ENCODE assay signal across 23 cellular contexts in the genomic region with DNA sequence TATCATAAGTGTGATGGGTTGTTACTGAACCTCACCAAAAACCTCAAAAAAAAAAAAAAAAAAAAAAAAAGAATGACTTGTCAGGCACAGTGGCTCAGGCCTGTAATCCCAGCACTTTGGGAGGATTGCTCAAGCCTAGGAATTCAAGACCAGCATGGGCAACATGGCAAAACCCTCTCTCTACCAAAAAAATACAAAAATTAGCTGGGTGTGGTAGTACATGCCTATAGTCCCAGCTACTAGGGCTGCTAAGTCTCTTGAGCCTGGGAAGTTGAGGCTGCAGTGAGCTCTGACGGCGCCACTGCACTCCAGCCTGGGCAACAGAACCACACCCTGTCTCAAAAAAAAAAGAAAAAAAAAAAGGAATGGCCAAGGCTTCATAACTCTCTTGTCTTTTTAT.
"Had no signal": no experiment of that assay in that cellular context is flagged by ENCODE, and none has a peak within 500 bp of the region (broad histone marks: within the 10 kb centered on the region; RNA-seq: fewer than 3 reads in every experiment).

No MANE protein-coding gene starts in this region.

- H3K27ac ChIP-seq: epithelial cell of prostate, esophagus muscularis mucosa, foreskin keratinocyte, hepatocyte, left ventricle myocardium inferior, lower lobe of right lung, parathyroid adenoma, prostate gland, suprapubic skin, tibial artery, upper lobe of right lung, vagina had no signal

- H3K36me3 ChIP-seq: left ventricle myocardium inferior, lower lobe of right lung, prostate gland, upper lobe of right lung, vagina had no signal

- H3K4me1 Mint-ChIP-seq: memory B cell, naive B cell, nephron had no signal

- H3K9me3 ChIP-seq: esophagus muscularis mucosa, left ventricle myocardium inferior, lower lobe of right lung, prostate gland, suprapubic skin, tibial artery, upper lobe of right lung, vagina had no signal

- H3K27me3 Mint-ChIP-seq: dendritic cell treated with granulocyte-macrophage colony-stimulating factor and Interleukin-4, amounts not matched to agents 40 ng/mL and 50 ng/mL, for 4 days; effector memory CD8-positive, alpha-beta T cell; memory B cell; naive B cell had no signal

- H3K9me3 Mint-ChIP-seq: dendritic cell treated with granulocyte-macrophage colony-stimulating factor and Interleukin-4, amounts not matched to agents 40 ng/mL and 50 ng/mL, for 4 days; effector memory CD8-positive, alpha-beta T cell; memory B cell had no signal

- DNase-seq: effector memory CD8-positive, alpha-beta T cell; foreskin keratinocyte; kidney; left cardiac atrium; left ventricle myocardium inferior; lower lobe of right lung; midbrain; naive B cell; stimulated activated CD4-positive, alpha-beta T cell treated with anti-CD3 and anti-CD28 coated beads, Interleukin-2, amount 100 ng/mL, for 48 hours; stimulated activated naive CD8-positive, alpha-beta T cell treated with anti-CD3 and anti-CD28 coated beads, Interleukin-15, Interleukin-2, amounts not matched to agents 100 U/mL and 50 U/mL, for 24 hours had no signal

- H3K27ac Mint-ChIP-seq: dendritic cell treated with granulocyte-macrophage colony-stimulating factor and Interleukin-4, amounts not matched to agents 40 ng/mL and 50 ng/mL, for 4 days; memory B cell; nephron had no signal

- H3K27me3 ChIP-seq: esophagus muscularis mucosa, foreskin keratinocyte, hepatocyte, suprapubic skin, tibial artery, upper lobe of right lung, vagina had no signal

- H3K4me3 ChIP-seq: esophagus muscularis mucosa, hepatocyte, left ventricle myocardium inferior, lower lobe of right lung, prostate gland, smooth muscle cell, suprapubic skin, tibial artery, upper lobe of right lung, vagina had no signal

- H3K4me1 ChIP-seq: esophagus muscularis mucosa, foreskin keratinocyte, left ventricle myocardium inferior, lower lobe of right lung, parathyroid adenoma, prostate gland, suprapubic skin, tibial artery, upper lobe of right lung, vagina had no signal

- ATAC-seq: effector memory CD8-positive, alpha-beta T cell; foreskin keratinocyte; left cardiac atrium; lower lobe of right lung; stimulated activated naive CD8-positive, alpha-beta T cell treated with anti-CD3 and anti-CD28 coated beads, Interleukin-15, Interleukin-2, amounts not matched to agents 100 U/mL and 50 U/mL, for 24 hours had no signal

- H3K4me3 Mint-ChIP-seq: dendritic cell treated with granulocyte-macrophage colony-stimulating factor and Interleukin-4, amounts not matched to agents 40 ng/mL and 50 ng/mL, for 4 days; effector memory CD8-positive, alpha-beta T cell; memory B cell; nephron had no signal
